Comparison of ENCODE assay signal across 8 cellular contexts in the genomic region with DNA sequence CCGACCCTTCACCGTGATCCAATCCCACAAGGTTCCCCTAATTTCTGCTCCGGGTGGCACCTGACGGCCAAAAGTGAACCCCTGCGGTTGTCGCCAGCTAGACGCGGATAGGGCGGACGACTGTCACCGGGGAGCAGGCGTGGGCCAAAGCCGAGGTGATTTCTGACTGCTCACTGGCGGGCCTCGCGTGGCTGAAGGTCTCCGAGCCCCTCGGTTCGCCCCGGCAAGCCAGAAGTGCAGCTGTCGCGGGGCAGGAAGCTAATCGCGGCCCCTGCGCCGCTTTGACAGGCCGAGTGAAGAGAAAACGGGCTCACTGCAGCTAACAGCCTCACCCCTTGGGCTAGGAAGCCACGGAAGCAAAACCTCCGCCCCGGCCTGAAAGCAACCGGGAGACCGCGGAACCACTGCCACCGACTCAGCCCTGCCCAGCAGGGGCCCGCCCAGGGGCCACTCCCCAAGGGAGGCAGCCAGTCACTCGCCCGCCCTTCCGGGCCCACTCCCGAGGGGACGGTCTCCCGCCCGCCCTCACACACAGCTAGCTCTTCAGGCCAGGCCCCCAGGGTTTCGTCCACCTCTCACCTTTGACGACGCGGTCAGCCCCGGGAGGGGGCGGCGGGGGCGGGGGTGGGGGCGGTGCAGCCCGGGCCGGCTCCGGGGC. TPM values are rescaled to one million over a fixed set of nuclear protein-coding genes. Genes with fewer than 3 reads are reported as not detected.
DNase-seq lines count a peak whose midpoint lies in the region; ATAC-seq lines count a peak whose summit lies in the region.

No MANE protein-coding gene starts in this region.

- CTCF ChIA-PET in activated CD8-positive, alpha-beta memory T cell treated with anti-CD3 and anti-CD28 coated beads, Interleukin-2, amount 10 ng/mL, durations not matched to agents 7 days and 5 days (lab: Charles Lee), result interaction anchor here (0.5 to 1.4 kb wide), 8 partner anchors 12 to 232 kb away, joined by 3 to 8 read pairs (median 3); no protein-coding TSS in a partner anchor

- no peaks in the 10 kb centered on the region for H3K27me3 ChIP-seq in CD4-positive, CD25-positive, alpha-beta regulatory T cell (ENCODE audit: control insufficient read depth, insufficient read depth, low read length)
- H3K27me3 ChIP-seq in endocrine pancreas (ENCODE audit: control insufficient read depth, insufficient read depth, low read length), result no peaks in the 10 kb centered on the region

- peaks cover 12 to 59% (median 50%) of the 10 kb centered on the region in 4 donors for H3K4me1 Mint-ChIP-seq in CD4-positive, CD25-positive, alpha-beta regulatory T cell
- H3K4me1 Mint-ChIP-seq in activated CD8-positive, alpha-beta memory T cell treated with anti-CD3 and anti-CD28 coated beads, Interleukin-2, amount 10 ng/mL, durations not matched to agents 7 days and 5 days, result peaks cover 39% of the 10 kb centered on the region

- peak overlapping the region; percentile 95 for H3K27ac ChIP-seq in CD4-positive, CD25-positive, alpha-beta regulatory T cell (ENCODE audit: insufficient read depth, low read length, poor library complexity, severe bottlenecking)

- peak overlapping the region; percentile 90 for H3K4me3 ChIP-seq in CD4-positive, CD25-positive, alpha-beta regulatory T cell (ENCODE audit: low read depth, low read length)
- H3K4me3 ChIP-seq in endocrine pancreas (ENCODE audit: control insufficient read depth, insufficient read depth, low read length), result peak overlapping the region; percentile 93

- peak overlapping the region; percentile 93 to 98 (median 98) for H3K27ac Mint-ChIP-seq in CD4-positive, CD25-positive, alpha-beta regulatory T cell
- peak overlapping the region; percentile 97 for H3K27ac Mint-ChIP-seq in activated CD8-positive, alpha-beta memory T cell treated with anti-CD3 and anti-CD28 coated beads, Interleukin-2, amount 10 ng/mL, durations not matched to agents 7 days and 5 days

- no peaks in the 10 kb centered on the region for H3K36me3 ChIP-seq in CD4-positive, CD25-positive, alpha-beta regulatory T cell (ENCODE audit: control insufficient read depth, insufficient read depth, low read length)
- H3K36me3 ChIP-seq in endocrine pancreas (ENCODE audit: control insufficient read depth, insufficient read depth, low read length), result peaks cover 3% of the 10 kb centered on the region

- H3K9me3 ChIP-seq in CD4-positive, CD25-positive, alpha-beta regulatory T cell (ENCODE audit: control insufficient read depth in 2 of 2, low read length in 2 of 2), result no peaks in the 10 kb centered on the region
- H3K9me3 ChIP-seq in endocrine pancreas (ENCODE audit: control insufficient read depth, low read length), result no peaks in the 10 kb centered on the region

- H3K36me3 Mint-ChIP-seq in CD4-positive, CD25-positive, alpha-beta regulatory T cell, result peaks cover 3% of the 10 kb centered on the region
- H3K36me3 Mint-ChIP-seq in activated CD8-positive, alpha-beta memory T cell treated with anti-CD3 and anti-CD28 coated beads, Interleukin-2, amount 10 ng/mL, durations not matched to agents 7 days and 5 days, result peaks cover 19% of the 10 kb centered on the region

- DNase-seq in CD4-positive, CD25-positive, alpha-beta regulatory T cell, result peak; percentile 88 to 97 (median 90)
- DNase-seq in NOMO-1 treated with DMSO at 0.1 percent for 48 hours (lab: John Stamatoyannopoulos, UW; ENCODE audit: unreplicated experiment) (peak; percentile 86), midbrain (lab: John Stamatoyannopoulos, UW) (peak; percentile 77)
- DNase-seq in activated CD8-positive, alpha-beta memory T cell treated with anti-CD3 and anti-CD28 coated beads, Interleukin-2, amount 10 ng/mL, durations not matched to agents 7 days and 5 days, result peak; percentile 95
- peak; percentile 68 to 79 for DNase-seq in stimulated activated CD8-positive, alpha-beta memory T cell treated with anti-CD3 and anti-CD28 coated beads, Interleukin-2, amount 100 ng/mL, for 1 hour (ENCODE audit: low read depth in 2 of 2)

- no peaks in the 10 kb centered on the region for H3K27me3 Mint-ChIP-seq in CD4-positive, CD25-positive, alpha-beta regulatory T cell
- no peaks in the 10 kb centered on the region for H3K27me3 Mint-ChIP-seq in activated CD8-positive, alpha-beta memory T cell treated with anti-CD3 and anti-CD28 coated beads, Interleukin-2, amount 10 ng/mL, durations not matched to agents 7 days and 5 days

- peak; percentile 86 to 87 for ATAC-seq in CD4-positive, CD25-positive, alpha-beta regulatory T cell (ENCODE audit: low read depth in 2 of 2)
- ATAC-seq in GM19351 (IDR thresholded peaks at IDR 0.05; ENCODE audit: unreplicated experiment) (peak; percentile 88), HG03469 (IDR thresholded peaks at IDR 0.05; ENCODE audit: unreplicated experiment) (peak; percentile 86)
- peak; percentile 94 for ATAC-seq in activated CD8-positive, alpha-beta memory T cell treated with anti-CD3 and anti-CD28 coated beads, Interleukin-2, amount 10 ng/mL, durations not matched to agents 7 days and 5 days

- peaks cover 55% of the 10 kb centered on the region for H3K4me1 ChIP-seq in CD4-positive, CD25-positive, alpha-beta regulatory T cell (ENCODE audit: control insufficient read depth, insufficient read depth, low read length, poor library complexity, severe bottlenecking)
- H3K4me1 ChIP-seq in endocrine pancreas (ENCODE audit: control insufficient read depth, insufficient read depth, low read length), result peaks cover 20% of the 10 kb centered on the region

- H3K9me3 Mint-ChIP-seq in CD4-positive, CD25-positive, alpha-beta regulatory T cell, result no peaks in the 10 kb centered on the region
- H3K9me3 Mint-ChIP-seq in activated CD8-positive, alpha-beta memory T cell treated with anti-CD3 and anti-CD28 coated beads, Interleukin-2, amount 10 ng/mL, durations not matched to agents 7 days and 5 days (ENCODE audit: low read depth), result no peaks in the 10 kb centered on the region

- peak overlapping the region; percentile 84 to 98 (median 94) for H3K4me3 Mint-ChIP-seq in CD4-positive, CD25-positive, alpha-beta regulatory T cell
- peak overlapping the region; percentile 85 for H3K4me3 Mint-ChIP-seq in activated CD8-positive, alpha-beta memory T cell treated with anti-CD3 and anti-CD28 coated beads, Interleukin-2, amount 10 ng/mL, durations not matched to agents 7 days and 5 days

- H3K9ac ChIP-seq in endocrine pancreas (ENCODE audit: control insufficient read depth, insufficient read depth, low read length), result peak overlapping the region; percentile 70

RNA-seq across cellular contexts. Expression of a gene that starts 0.5 kb away (rescaled TPM):
- 42.4 TPM for total RNA-seq in CD4-positive, CD25-positive, alpha-beta regulatory T cell
- polyA plus RNA-seq in CD4-positive, CD25-positive, alpha-beta regulatory T cell, result 10 to 100 TPM; 10.8 to 18.0 (median 11.0) TPM
- 10 to 100 TPM; 48.7 to 49.1 TPM for total RNA-seq in activated CD8-positive, alpha-beta memory T cell treated with anti-CD3 and anti-CD28 coated beads, Interleukin-2, amount 10 ng/mL, durations not matched to agents 7 days and 5 days

Comparison
In these comparisons a context has a peak if more than half of its experiments do, and no peak if none do; other contexts are left out.
1. Peak in every context shown above with its lines: DNase-seq, ATAC-seq, H3K4me3 ChIP-seq and H3K27ac ChIP-seq.